Comparison of ENCODE assay signal across 8 cellular contexts in genomic region chr17:77444653-77445029, GRCh38.
A peak's percentile ranks its signal among the peaks of the same experiment; 100 is the strongest.
DNase-seq lines count a peak whose midpoint lies in the region; ATAC-seq and TF ChIP-seq lines count a peak whose summit lies in the region.

No MANE protein-coding gene starts in this region.

- peak overlapping the region; percentile 41 for H3K4me3 ChIP-seq in effector memory CD4-positive, alpha-beta T cell (ENCODE audit: insufficient read depth, low read depth, low read length, poor library complexity, severe bottlenecking)
- H3K4me3 ChIP-seq in psoas muscle (no peak overlapping the region), A673 (ENCODE audit: low read depth, low read length, poor library complexity, severe bottlenecking) (no peak overlapping the region)

- H3K36me3 ChIP-seq in KOPT-K1 (ENCODE audit: insufficient read depth, low read length) (no peaks in the 10 kb centered on the region), psoas muscle (ENCODE audit: insufficient read depth in 1 of 2, low read depth in 1 of 2) (no peaks in the 10 kb centered on the region), A673 (ENCODE audit: insufficient read depth, low read length, poor library complexity, severe bottlenecking) (no peaks in the 10 kb centered on the region)
- peaks cover 5% of the 10 kb centered on the region for H3K36me3 ChIP-seq in effector memory CD4-positive, alpha-beta T cell (ENCODE audit: control insufficient read depth, insufficient read depth, low read length)

- DNase-seq in GM10266 (ENCODE audit: extremely low spot score) = peak; percentile 65
- DNase-seq in effector memory CD4-positive, alpha-beta T cell = no peak
- DNase-seq in psoas muscle = no peak
- DNase-seq in A673 (ENCODE audit: low spot score) = no peak
- DNase-seq in hippocampal formation (lab: John Stamatoyannopoulos, UW) = no peak
- DNase-seq in NK-92 treated with Interleukin-12 subunit alpha and Interleukin-12 subunit beta, amount 100 ng/mL, for 24 hours (lab: John Stamatoyannopoulos, UW) = no peak
- no peak for DNase-seq in dermis blood vessel endothelial cell

- intact Hi-C loops in psoas muscle (cut with DNase I) (no loop called here), A673 (cut with micrococcal nuclease; ENCODE audit: unreplicated experiment) (no loop called here)

- POLR2A ChIA-PET in A673 (lab: Charles Lee; ENCODE audit: low non-redundant PET) = no interaction called here

- H3K27me3 ChIP-seq in effector memory CD4-positive, alpha-beta T cell (replicated peaks; ENCODE audit: control insufficient read depth, insufficient read depth, low read length, poor library complexity, severe bottlenecking) = no peaks in the 10 kb centered on the region
- H3K27me3 ChIP-seq in psoas muscle (ENCODE audit: insufficient read depth in 3 of 3, low read length in 2 of 3) (no peaks in the 10 kb centered on the region), A673 (replicated peaks; ENCODE audit: insufficient read depth, low read depth, low read length, poor library complexity) (no peaks in the 10 kb centered on the region)

- CTCF ChIA-PET in A673 (lab: Charles Lee) = interaction anchor here (1.0 kb wide), 1 partner anchor 14 kb away, joined by 4 read pairs; no protein-coding TSS in a partner anchor

- H3K4me1 ChIP-seq in effector memory CD4-positive, alpha-beta T cell (ENCODE audit: control insufficient read depth, insufficient read depth, low read length, poor library complexity, severe bottlenecking) = peaks cover 90% of the 10 kb centered on the region
- H3K4me1 ChIP-seq in psoas muscle = peaks cover 32% of the 10 kb centered on the region
- peaks cover 38% of the 10 kb centered on the region for H3K4me1 ChIP-seq in A673 (ENCODE audit: insufficient read depth, low read length, poor library complexity, severe bottlenecking)

- H3K27ac ChIP-seq in KOPT-K1 (ENCODE audit: low read depth, low read length, poor library complexity, severe bottlenecking) = peak overlapping the region; percentile 98
- H3K27ac ChIP-seq in effector memory CD4-positive, alpha-beta T cell (ENCODE audit: insufficient read depth, low read length, poor library complexity, severe bottlenecking) = peak overlapping the region; percentile 95
- H3K27ac ChIP-seq in psoas muscle = peak overlapping the region; percentile 46
- no peak overlapping the region for H3K27ac ChIP-seq in A673 (ENCODE audit: low read depth, low read length, poor library complexity, severe bottlenecking)

- ATAC-seq in psoas muscle = peak in 2 of 4 donors; percentile 18 to 37

- TF ChIP-seq CTCF in GM10266 (IDR thresholded peaks at IDR 0.05; ENCODE audit: control insufficient read depth, insufficient read depth, low read depth, missing control alignments) = no peak
- TF ChIP-seq CTCF in psoas muscle (IDR thresholded peaks at IDR 0.05) = no peak
- TF ChIP-seq CTCF in A673 (conservative IDR thresholded peaks at IDR 0.05; ENCODE audit: low read depth, low read length) = no peak

- WGBS in psoas muscle, 3 donors = 26 to 40% (median 30%) methylated on average over 9 of the region's 9 CpGs

- H3K9me3 ChIP-seq in KOPT-K1 (ENCODE audit: insufficient read depth, low read length, poor library complexity, severe bottlenecking) = no peaks in the 10 kb centered on the region
- H3K9me3 ChIP-seq in effector memory CD4-positive, alpha-beta T cell (ENCODE audit: control insufficient read depth, low read length) = no peaks in the 10 kb centered on the region
- H3K9me3 ChIP-seq in psoas muscle = no peaks in the 10 kb centered on the region
- no peaks in the 10 kb centered on the region for H3K9me3 ChIP-seq in A673 (ENCODE audit: low read depth, low read length, poor library complexity, severe bottlenecking)

- BruUV-seq in A673 (replicated peaks; lab: Mats Ljungman, UMichigan) = no TSS peak
